9 cellular contexts compared by ENCODE assay signal in the genomic region with DNA sequence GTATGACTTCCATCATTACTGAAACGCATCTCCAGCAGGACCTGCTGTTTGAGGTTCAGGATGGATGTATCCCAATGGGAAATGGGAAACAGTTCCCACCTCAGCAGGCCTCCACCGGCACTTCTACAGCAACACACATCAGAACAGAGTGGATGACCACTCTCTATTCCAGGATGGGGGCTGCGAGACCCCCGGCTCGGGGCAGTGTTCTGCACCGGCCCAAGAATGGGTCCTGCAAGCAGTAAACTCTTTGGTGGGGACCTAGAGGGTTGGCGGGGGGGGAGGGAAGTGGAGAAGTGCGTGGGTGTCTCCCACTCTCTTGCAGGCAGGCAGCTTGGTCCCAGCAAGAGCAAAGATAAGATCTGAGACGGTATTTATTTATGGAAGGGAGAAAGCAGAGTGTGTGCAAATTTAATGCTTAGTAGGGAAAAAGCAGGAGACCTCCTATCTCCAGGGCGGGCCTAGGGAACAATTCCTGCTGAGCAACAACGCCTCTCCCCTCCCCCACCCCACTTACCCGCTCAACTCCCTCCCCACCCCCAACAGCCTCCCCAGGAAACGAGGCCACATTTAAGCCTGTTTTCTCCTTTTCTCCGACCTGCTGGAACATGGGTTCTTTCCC. TPM values are rescaled to one million over a fixed set of nuclear protein-coding genes. Genes with fewer than 3 reads are reported as not detected.
DNase-seq lines count a peak whose midpoint lies in the region; ATAC-seq and TF ChIP-seq lines count a peak whose summit lies in the region.
"Had no signal": no experiment of that assay in that cellular context is flagged by ENCODE, and none has a peak within 500 bp of the region (broad histone marks: within the 10 kb centered on the region; RNA-seq: fewer than 3 reads in every experiment).

No MANE protein-coding gene starts in this region.

- H3K36me3 ChIP-seq in brain microvascular endothelial cell (replicated peaks) (no peaks in the 10 kb centered on the region), testis (ENCODE audit: low read depth, missing control alignments) (no peaks in the 10 kb centered on the region), GM23248 (ENCODE audit: low read depth) (no peaks in the 10 kb centered on the region)

- WGBS in testis, 2 donors: 43 to 58% methylated on average over 13 to 14 of the region's 14 CpGs
- WGBS in GM23248 (ENCODE audit: low coverage in 1 of 2, low lambda C conversion rate in 2 of 2, missing lambda C conversion rate in 2 of 2), 2 experiments: 78 to 89% methylated on average over 11 to 14 of the region's 14 CpGs

- no peak overlapping the region for H3K4me2 ChIP-seq in GM23248 (ENCODE audit: unreplicated experiment)

- in situ Hi-C loops in brain microvascular endothelial cell (cut with HindIII; ENCODE audit: low pct_ligation_motif_present, low sequenced_read_pairs) (loop anchor here (25.0 kb wide), 1 partner anchor 295 kb away; no protein-coding TSS in a partner anchor), GM23248 (cut with MboI) (loop anchor here (25.0 kb wide), 2 partner anchors 745 to 970 kb away; no protein-coding TSS in a partner anchor)

- no peaks in the 10 kb centered on the region for H3K9me2 ChIP-seq in GM23248 (ENCODE audit: insufficient read depth)

- no peak overlapping the region for H3K9ac ChIP-seq in GM23248

- H3K27ac Mint-ChIP-seq in activated CD4-positive, alpha-beta T cell treated with anti-CD3 and anti-CD28 coated beads, Interleukin-2, amount 10 ng/mL, durations not matched to agents 24 days and 14 days: peak overlapping the region; percentile 48
- no peak overlapping the region for H3K27ac Mint-ChIP-seq in memory B cell

- H3K27ac ChIP-seq in brain microvascular endothelial cell (no peak overlapping the region), testis (peak overlapping the region; percentile 42 to 63), GM23248 (no peak overlapping the region)

- H3K4me3 Mint-ChIP-seq in activated CD4-positive, alpha-beta T cell treated with anti-CD3 and anti-CD28 coated beads, Interleukin-2, amount 10 ng/mL, durations not matched to agents 24 days and 14 days: peak overlapping the region; percentile 73
- peak overlapping the region; percentile 92 for H3K4me3 Mint-ChIP-seq in memory B cell

- peak overlapping the region; percentile 56 for H3K4me3 ChIP-seq in brain microvascular endothelial cell (ENCODE audit: low read depth, low read length)
- peak overlapping the region; percentile 71 to 80 for H3K4me3 ChIP-seq in testis
- H3K4me3 ChIP-seq in GM23248: no peak overlapping the region

- ATAC-seq in memory B cell (ENCODE audit: low read depth): no peak

- H2AFZ ChIP-seq in GM23248: no peak overlapping the region

- no peaks in the 10 kb centered on the region for H3F3A ChIP-seq in GM23248 (ENCODE audit: insufficient read depth)

- H3K36me3 Mint-ChIP-seq in activated CD4-positive, alpha-beta T cell treated with anti-CD3 and anti-CD28 coated beads, Interleukin-2, amount 10 ng/mL, durations not matched to agents 24 days and 14 days (ENCODE audit: low read depth): peaks cover 29% of the 10 kb centered on the region
- no peaks in the 10 kb centered on the region for H3K36me3 Mint-ChIP-seq in memory B cell

- no peak for TF ChIP-seq CTCF in brain microvascular endothelial cell (IDR thresholded peaks at IDR 0.05; ENCODE audit: low read depth, low read length, missing control alignments)
- no peak for TF ChIP-seq CTCF in testis (IDR thresholded peaks at IDR 0.05)

- H3K4me1 ChIP-seq in testis: peaks cover 14% of the 10 kb centered on the region
- H3K4me1 ChIP-seq in GM23248 (ENCODE audit: insufficient read depth): no peaks in the 10 kb centered on the region

- H3K27me3 ChIP-seq in brain microvascular endothelial cell (replicated peaks) (peaks cover 38% of the 10 kb centered on the region), testis (no peaks in the 10 kb centered on the region), GM23248 (replicated peaks; ENCODE audit: insufficient read depth) (peaks cover 23% of the 10 kb centered on the region)

- intact Hi-C loops in activated CD4-positive, alpha-beta T cell treated with anti-CD3 and anti-CD28 coated beads, Interleukin-2, amount 10 ng/mL, durations not matched to agents 24 days and 14 days (cut with micrococcal nuclease): no loop called here
- intact Hi-C loops in testis (cut with DNase I; ENCODE audit: low total_unique reads): no loop called here

- no peaks in the 10 kb centered on the region for H3K9me3 ChIP-seq in testis
- H3K9me3 ChIP-seq in GM23248 (ENCODE audit: low read depth): no peaks in the 10 kb centered on the region

- H3K27me3 Mint-ChIP-seq in activated CD4-positive, alpha-beta T cell treated with anti-CD3 and anti-CD28 coated beads, Interleukin-2, amount 10 ng/mL, durations not matched to agents 24 days and 14 days: peaks cover 3% of the 10 kb centered on the region
- no peaks in the 10 kb centered on the region for H3K27me3 Mint-ChIP-seq in memory B cell

- H4K20me1 ChIP-seq in GM23248 (ENCODE audit: insufficient read depth): no peaks in the 10 kb centered on the region

- no peak for DNase-seq in activated CD4-positive, alpha-beta T cell treated with anti-CD3 and anti-CD28 coated beads, Interleukin-2, amount 10 ng/mL, durations not matched to agents 24 days and 14 days
- no peak for DNase-seq in activated CD4-positive, alpha-beta T cell treated with anti-CD3 and anti-CD28 coated beads for 1 hour
- DNase-seq in brain microvascular endothelial cell (no peak), memory B cell (ENCODE audit: low spot score in 2 of 2) (no peak), testis (peak; percentile 38), GM23248 (no peak)
- no peak for DNase-seq in stimulated activated CD4-positive, alpha-beta T cell treated with anti-CD3 and anti-CD28 coated beads, Interleukin-15, amount 100 ng/mL, for 24 hours
- DNase-seq in stimulated activated CD4-positive, alpha-beta T cell treated with anti-CD3 and anti-CD28 coated beads, Interleukin-12 subunit alpha, Interleukin-12 subunit beta, amount 100 ng/mL, for 4 hours: no peak
- DNase-seq: NCI-H69 had no signal

- H3K79me2 ChIP-seq in GM23248 (ENCODE audit: insufficient read depth): no peaks in the 10 kb centered on the region

- H3K4me1 Mint-ChIP-seq in activated CD4-positive, alpha-beta T cell treated with anti-CD3 and anti-CD28 coated beads, Interleukin-2, amount 10 ng/mL, durations not matched to agents 24 days and 14 days: peaks cover 35% of the 10 kb centered on the region
- H3K4me1 Mint-ChIP-seq in memory B cell: peaks cover 14% of the 10 kb centered on the region

- H3K9me3 Mint-ChIP-seq in activated CD4-positive, alpha-beta T cell treated with anti-CD3 and anti-CD28 coated beads, Interleukin-2, amount 10 ng/mL, durations not matched to agents 24 days and 14 days: no peaks in the 10 kb centered on the region
- H3K9me3 Mint-ChIP-seq in memory B cell: no peaks in the 10 kb centered on the region

- no peak for TF ChIP-seq POLR2A in testis (IDR thresholded peaks at IDR 0.05)

RNA-seq across cellular contexts. Expression of gene SFMBT2, which starts 4.0 kb away (rescaled TPM):
- 24.9 TPM in 2 replicates for total RNA-seq in activated CD4-positive, alpha-beta T cell treated with anti-CD3 and anti-CD28 coated beads, Interleukin-2, amount 10 ng/mL, durations not matched to agents 24 days and 14 days
- 1 to 10 TPM; 7.6 to 8.5 TPM for total RNA-seq in testis
- 3.6 TPM for polyA plus RNA-seq in testis (ENCODE audit: insufficient read depth, low read depth, low replicate concordance)
- 0.13 and 0.22 TPM in 2 replicates for total RNA-seq in GM23248 (2014; rRNA removed; shearing (Covaris generic))
- 0.06 TPM in 1 of 2 replicates, not detected in the other for polyA plus RNA-seq in GM23248 (2016; fragmentation: Nextera tagmentation; extraction: Ambion mirVana)

Comparison
In these comparisons a context has a peak if more than half of its experiments do, and no peak if none do; other contexts are left out.
1. H3K27ac ChIP-seq: peak in testis (2 of 2); none in brain microvascular endothelial cell (single experiment) and GM23248 (single experiment).